In the genomic region with DNA sequence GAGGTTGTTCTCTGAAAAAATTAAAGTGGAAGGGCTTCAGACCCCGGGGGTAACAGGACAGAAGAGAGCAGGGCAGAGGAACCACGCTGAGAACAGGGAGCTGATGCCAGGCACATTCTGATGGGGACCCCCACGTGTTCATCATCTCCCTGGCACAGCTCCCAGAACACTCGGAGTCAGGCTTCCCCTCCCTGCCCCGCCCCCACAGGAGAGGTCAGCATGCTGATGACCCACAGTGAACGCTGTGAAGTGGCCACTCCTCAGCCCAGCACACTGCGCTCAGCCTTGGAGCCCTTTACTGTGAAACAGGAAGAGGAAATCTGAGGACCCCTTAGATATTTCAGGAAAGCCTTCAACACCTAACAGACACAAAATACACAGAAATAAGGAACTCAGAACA, we compare ENCODE assay signal across 9 cellular contexts. TPM values are rescaled to one million over a fixed set of nuclear protein-coding genes. Genes with fewer than 3 reads are reported as not detected.
DNase-seq lines count a peak whose midpoint lies in the region.
"Had no signal": no experiment of that assay in that cellular context is flagged by ENCODE, and none has a peak within 500 bp of the region (broad histone marks: within the 10 kb centered on the region; RNA-seq: fewer than 3 reads in every experiment).

No MANE protein-coding gene starts in this region.

- no peaks in the 10 kb centered on the region for H3K27me3 Mint-ChIP-seq in dendritic cell treated with granulocyte-macrophage colony-stimulating factor and Interleukin-4, amounts not matched to agents 40 ng/mL and 50 ng/mL, for 4 days
- no peaks in the 10 kb centered on the region for H3K27me3 Mint-ChIP-seq in activated CD4-positive, alpha-beta memory T cell treated with anti-CD3 and anti-CD28 coated beads, Interleukin-2, amount 10 ng/mL, durations not matched to agents 7 days and 5 days
- no peaks in the 10 kb centered on the region for H3K27me3 Mint-ChIP-seq in activated T-helper 1 cell treated with anti-CD3 and anti-CD28 coated beads, Interleukin-12 subunit alpha, Interleukin-12 subunit beta, Interleukin-2, Interleukin-4 antibody, amounts not matched to agents 30 ng/mL and 10 ng/mL and 1 ng/mL, durations not matched to agents 14 hours and 24 hours and 36 hours (ENCODE audit: insufficient read depth)

- H3K9me3 Mint-ChIP-seq in dendritic cell treated with granulocyte-macrophage colony-stimulating factor and Interleukin-4, amounts not matched to agents 40 ng/mL and 50 ng/mL, for 4 days = no peaks in the 10 kb centered on the region
- H3K9me3 Mint-ChIP-seq in activated CD4-positive, alpha-beta memory T cell treated with anti-CD3 and anti-CD28 coated beads, Interleukin-2, amount 10 ng/mL, durations not matched to agents 7 days and 5 days = no peaks in the 10 kb centered on the region
- no peaks in the 10 kb centered on the region for H3K9me3 Mint-ChIP-seq in activated T-helper 1 cell treated with anti-CD3 and anti-CD28 coated beads, Interleukin-12 subunit alpha, Interleukin-12 subunit beta, Interleukin-2, Interleukin-4 antibody, amounts not matched to agents 30 ng/mL and 10 ng/mL and 1 ng/mL, durations not matched to agents 14 hours and 24 hours and 36 hours

- CTCF ChIA-PET in activated CD4-positive, alpha-beta memory T cell treated with anti-CD3 and anti-CD28 coated beads, Interleukin-2, amount 10 ng/mL, durations not matched to agents 7 days and 5 days (lab: Charles Lee) = no interaction called here

- H3K4me1 Mint-ChIP-seq in dendritic cell treated with granulocyte-macrophage colony-stimulating factor and Interleukin-4, amounts not matched to agents 40 ng/mL and 50 ng/mL, for 4 days (ENCODE audit: low read depth) = peaks cover 10% of the 10 kb centered on the region
- H3K4me1 Mint-ChIP-seq in activated CD4-positive, alpha-beta memory T cell treated with anti-CD3 and anti-CD28 coated beads, Interleukin-2, amount 10 ng/mL, durations not matched to agents 7 days and 5 days = peaks cover 7% of the 10 kb centered on the region
- H3K4me1 Mint-ChIP-seq in activated T-helper 1 cell treated with anti-CD3 and anti-CD28 coated beads, Interleukin-12 subunit alpha, Interleukin-12 subunit beta, Interleukin-2, Interleukin-4 antibody, amounts not matched to agents 30 ng/mL and 10 ng/mL and 1 ng/mL, durations not matched to agents 14 hours and 24 hours and 36 hours (ENCODE audit: low read depth) = peaks cover 28% of the 10 kb centered on the region

- H3K27ac Mint-ChIP-seq in dendritic cell treated with granulocyte-macrophage colony-stimulating factor and Interleukin-4, amounts not matched to agents 40 ng/mL and 50 ng/mL, for 4 days = peak overlapping the region; percentile 47
- H3K27ac Mint-ChIP-seq in activated CD4-positive, alpha-beta memory T cell treated with anti-CD3 and anti-CD28 coated beads, Interleukin-2, amount 10 ng/mL, durations not matched to agents 7 days and 5 days = no peak overlapping the region
- H3K27ac Mint-ChIP-seq in activated T-helper 1 cell treated with anti-CD3 and anti-CD28 coated beads, Interleukin-12 subunit alpha, Interleukin-12 subunit beta, Interleukin-2, Interleukin-4 antibody, amounts not matched to agents 30 ng/mL and 10 ng/mL and 1 ng/mL, durations not matched to agents 14 hours and 24 hours and 36 hours = no peak overlapping the region

- intact Hi-C loops in dendritic cell treated with granulocyte-macrophage colony-stimulating factor and Interleukin-4, amounts not matched to agents 40 ng/mL and 50 ng/mL, for 4 days (cut with micrococcal nuclease) = no loop called here
- intact Hi-C loops in activated T-helper 1 cell treated with anti-CD3 and anti-CD28 coated beads, Interleukin-12 subunit alpha, Interleukin-12 subunit beta, Interleukin-2, Interleukin-4 antibody, amounts not matched to agents 30 ng/mL and 10 ng/mL and 1 ng/mL, durations not matched to agents 14 hours and 24 hours and 36 hours (cut with micrococcal nuclease) = no loop called here

- peak overlapping the region; percentile 17 for H3K4me3 Mint-ChIP-seq in dendritic cell treated with granulocyte-macrophage colony-stimulating factor and Interleukin-4, amounts not matched to agents 40 ng/mL and 50 ng/mL, for 4 days
- no peak overlapping the region for H3K4me3 Mint-ChIP-seq in activated CD4-positive, alpha-beta memory T cell treated with anti-CD3 and anti-CD28 coated beads, Interleukin-2, amount 10 ng/mL, durations not matched to agents 7 days and 5 days
- H3K4me3 Mint-ChIP-seq in activated T-helper 1 cell treated with anti-CD3 and anti-CD28 coated beads, Interleukin-12 subunit alpha, Interleukin-12 subunit beta, Interleukin-2, Interleukin-4 antibody, amounts not matched to agents 30 ng/mL and 10 ng/mL and 1 ng/mL, durations not matched to agents 14 hours and 24 hours and 36 hours = no peak overlapping the region

- DNase-seq in AG20443 (ENCODE audit: low spot score) = peak; percentile 27
- DNase-seq in NCI-H1092 treated with DMSO at 0.1 percent for 48 hours (lab: John Stamatoyannopoulos, UW) = peak; percentile 51
- peak; percentile 91 for DNase-seq in medulla oblongata (ENCODE audit: extremely low spot score)
- no peak for DNase-seq in SW 1271 (lab: John Stamatoyannopoulos, UW)
- no peak for DNase-seq in activated CD4-positive, alpha-beta memory T cell treated with anti-CD3 and anti-CD28 coated beads, Interleukin-2, amount 10 ng/mL, durations not matched to agents 7 days and 5 days
- no peak for DNase-seq in activated T-helper 1 cell treated with anti-CD3 and anti-CD28 coated beads, Interleukin-12 subunit alpha, Interleukin-12 subunit beta, Interleukin-2, Interleukin-4 antibody, amounts not matched to agents 30 ng/mL and 10 ng/mL and 1 ng/mL, durations not matched to agents 14 hours and 24 hours and 36 hours (ENCODE audit: low spot score)
- no peak for DNase-seq in NCI-H2029 treated with DMSO at 0.1 percent for 48 hours (lab: John Stamatoyannopoulos, UW)
- DNase-seq: DND-41 had no signal

- H3K36me3 Mint-ChIP-seq in dendritic cell treated with granulocyte-macrophage colony-stimulating factor and Interleukin-4, amounts not matched to agents 40 ng/mL and 50 ng/mL, for 4 days (ENCODE audit: low read depth) = no peaks in the 10 kb centered on the region
- peaks cover 8% of the 10 kb centered on the region for H3K36me3 Mint-ChIP-seq in activated CD4-positive, alpha-beta memory T cell treated with anti-CD3 and anti-CD28 coated beads, Interleukin-2, amount 10 ng/mL, durations not matched to agents 7 days and 5 days (ENCODE audit: low read depth)
- H3K36me3 Mint-ChIP-seq in activated T-helper 1 cell treated with anti-CD3 and anti-CD28 coated beads, Interleukin-12 subunit alpha, Interleukin-12 subunit beta, Interleukin-2, Interleukin-4 antibody, amounts not matched to agents 30 ng/mL and 10 ng/mL and 1 ng/mL, durations not matched to agents 14 hours and 24 hours and 36 hours (ENCODE audit: low read depth) = peaks cover 23% of the 10 kb centered on the region

- POLR2A ChIA-PET in activated CD4-positive, alpha-beta memory T cell treated with anti-CD3 and anti-CD28 coated beads, Interleukin-2, amount 10 ng/mL, durations not matched to agents 7 days and 5 days (lab: Charles Lee) = no interaction called here

RNA-seq across cellular contexts. Expression of gene RETREG1, which starts 16.4 kb away (rescaled TPM):
- total RNA-seq in activated CD4-positive, alpha-beta memory T cell treated with anti-CD3 and anti-CD28 coated beads, Interleukin-2, amount 10 ng/mL, durations not matched to agents 7 days and 5 days = 10 to 100 TPM; 15.1 to 17.3 TPM
- 22.4 and 22.5 TPM in 2 replicates for total RNA-seq in activated T-helper 1 cell treated with anti-CD3 and anti-CD28 coated beads, Interleukin-12 subunit alpha, Interleukin-12 subunit beta, Interleukin-2, Interleukin-4 antibody, amounts not matched to agents 30 ng/mL and 10 ng/mL and 1 ng/mL, durations not matched to agents 14 hours and 24 hours and 36 hours

Comparison
In these comparisons a context has a peak if more than half of its experiments do, and no peak if none do; other contexts are left out.
1. DNase-seq: peak in AG20443 (single experiment), NCI-H1092 treated with DMSO at 0.1 percent for 48 hours (single experiment) and medulla oblongata (single experiment); none in SW 1271 (0 of 2), activated CD4-positive, alpha-beta memory T cell treated with anti-CD3 and anti-CD28 coated beads, Interleukin-2, amount 10 ng/mL, durations not matched to agents 7 days and 5 days (single experiment), activated T-helper 1 cell treated with anti-CD3 and anti-CD28 coated beads, Interleukin-12 subunit alpha, Interleukin-12 subunit beta, Interleukin-2, Interleukin-4 antibody, amounts not matched to agents 30 ng/mL and 10 ng/mL and 1 ng/mL, durations not matched to agents 14 hours and 24 hours and 36 hours (single experiment) and NCI-H2029 treated with DMSO at 0.1 percent for 48 hours (single experiment).